ENCODE assay signal across 15 cellular contexts in genomic region chr4:54930226-54930625, GRCh38.
DNase-seq lines count a peak whose midpoint lies in the region; ATAC-seq and TF ChIP-seq lines count a peak whose summit lies in the region.
"Had no signal": no experiment of that assay in that cellular context is flagged by ENCODE, and none has a peak within 500 bp of the region (broad histone marks: within the 10 kb centered on the region; RNA-seq: fewer than 3 reads in every experiment).

No MANE protein-coding gene starts in this region.

- H3K36me3 ChIP-seq in thoracic aorta = no peaks in the 10 kb centered on the region
- H3K36me3 ChIP-seq: MG63, neural progenitor cell had no signal

- ATAC-seq in left cardiac atrium (peak; percentile 42 to 79), thoracic aorta (ENCODE audit: insufficient number of reproducible peaks, low FRiP score, low read depth) (peak; percentile 45)
- ATAC-seq: T-cell had no signal

- TF ChIP-seq CTCF in thoracic aorta (IDR thresholded peaks at IDR 0.05) = no peak

- DNase-seq in activated naive CD4-positive, alpha-beta T cell treated with anti-CD3 and anti-CD28 coated beads for 36 hours = peak; percentile 10
- no peak for DNase-seq in activated naive CD4-positive, alpha-beta T cell (lab: John Stamatoyannopoulos, UW)
- DNase-seq in left cardiac atrium (no peak), thoracic aorta (ENCODE audit: low spot score) (no peak), NCI-H187 treated with DMSO at 0.1 percent for 48 hours (lab: John Stamatoyannopoulos, UW) (no peak), islet precursor cell (no peak)
- DNase-seq in stimulated activated CD4-positive, alpha-beta T cell treated with anti-CD3 and anti-CD28 coated beads, Interleukin-4, amount 100 ng/mL, for 1 hour = no peak
- DNase-seq: activated CD4-positive, alpha-beta memory T cell treated with anti-CD3 and anti-CD28 coated beads, Interleukin-2, amount 10 ng/mL, durations not matched to agents 7 days and 5 days; activated naive CD8-positive, alpha-beta T cell treated with anti-CD3 and anti-CD28 coated beads, Interleukin-2, amount 10 ng/mL, durations not matched to agents 7 days and 5 days; kidney; MG63; stimulated activated naive CD4-positive, alpha-beta T cell; T-cell had no signal

- H3K4me3 ChIP-seq in thoracic aorta = peak overlapping the region; percentile 21
- H3K4me3 ChIP-seq: MG63, neural progenitor cell had no signal

- intact Hi-C loops in activated naive CD4-positive, alpha-beta T cell treated with anti-CD3 and anti-CD28 coated beads for 36 hours (cut with micrococcal nuclease) = no loop called here
- intact Hi-C loops in left cardiac atrium (cut with DNase I) = no loop called here

- H3K4me1 ChIP-seq in thoracic aorta (ENCODE audit: control insufficient read depth in 1 of 2, low read depth in 2 of 2) = peaks cover 0 to 10% of the 10 kb centered on the region in 2 donors

- no peak overlapping the region for H3K4me3 Mint-ChIP-seq in activated naive CD4-positive, alpha-beta T cell treated with anti-CD3 and anti-CD28 coated beads for 36 hours
- H3K4me3 Mint-ChIP-seq: activated CD4-positive, alpha-beta memory T cell treated with anti-CD3 and anti-CD28 coated beads, Interleukin-2, amount 10 ng/mL, durations not matched to agents 7 days and 5 days; activated naive CD8-positive, alpha-beta T cell treated with anti-CD3 and anti-CD28 coated beads, Interleukin-2, amount 10 ng/mL, durations not matched to agents 7 days and 5 days; neural progenitor cell; T-cell had no signal

- CTCF ChIA-PET in activated naive CD4-positive, alpha-beta T cell treated with anti-CD3 and anti-CD28 coated beads for 36 hours (lab: Charles Lee) = no interaction called here

- H3K27me3 Mint-ChIP-seq in activated naive CD4-positive, alpha-beta T cell treated with anti-CD3 and anti-CD28 coated beads for 36 hours (ENCODE audit: low read depth) = no peaks in the 10 kb centered on the region
- H3K27me3 Mint-ChIP-seq: activated CD4-positive, alpha-beta memory T cell treated with anti-CD3 and anti-CD28 coated beads, Interleukin-2, amount 10 ng/mL, durations not matched to agents 7 days and 5 days had no signal

- H3K9me3 ChIP-seq in thoracic aorta = no peaks in the 10 kb centered on the region
- H3K9me3 ChIP-seq: MG63 had no signal

- peaks cover 5% of the 10 kb centered on the region for H3K4me1 Mint-ChIP-seq in activated naive CD4-positive, alpha-beta T cell treated with anti-CD3 and anti-CD28 coated beads for 36 hours (ENCODE audit: low read depth)
- H3K4me1 Mint-ChIP-seq: activated CD4-positive, alpha-beta memory T cell treated with anti-CD3 and anti-CD28 coated beads, Interleukin-2, amount 10 ng/mL, durations not matched to agents 7 days and 5 days; activated naive CD8-positive, alpha-beta T cell treated with anti-CD3 and anti-CD28 coated beads, Interleukin-2, amount 10 ng/mL, durations not matched to agents 7 days and 5 days; neural progenitor cell had no signal

- no peaks in the 10 kb centered on the region for H3K27me3 ChIP-seq in thoracic aorta (replicated peaks; ENCODE audit: insufficient read depth)
- H3K27me3 ChIP-seq: MG63, neural progenitor cell had no signal

- H3K36me3 Mint-ChIP-seq in activated naive CD4-positive, alpha-beta T cell treated with anti-CD3 and anti-CD28 coated beads for 36 hours (ENCODE audit: low read depth) = peaks cover 1% of the 10 kb centered on the region
- H3K36me3 Mint-ChIP-seq: activated naive CD8-positive, alpha-beta T cell treated with anti-CD3 and anti-CD28 coated beads, Interleukin-2, amount 10 ng/mL, durations not matched to agents 7 days and 5 days; neural progenitor cell; T-cell had no signal

- H3K9me3 Mint-ChIP-seq in activated naive CD4-positive, alpha-beta T cell treated with anti-CD3 and anti-CD28 coated beads for 36 hours = peaks cover 5% of the 10 kb centered on the region
- H3K9me3 Mint-ChIP-seq: activated CD4-positive, alpha-beta memory T cell treated with anti-CD3 and anti-CD28 coated beads, Interleukin-2, amount 10 ng/mL, durations not matched to agents 7 days and 5 days had no signal

- peak overlapping the region; percentile 60 for H3K27ac ChIP-seq in angular gyrus (ENCODE audit: low read depth, low read length)
- H3K27ac ChIP-seq in thoracic aorta = peak overlapping the region in 1 of 2 donors; percentile 48
- H3K27ac ChIP-seq: neural progenitor cell had no signal

- no peak overlapping the region for H3K27ac Mint-ChIP-seq in activated naive CD4-positive, alpha-beta T cell treated with anti-CD3 and anti-CD28 coated beads for 36 hours
- H3K27ac Mint-ChIP-seq: activated CD4-positive, alpha-beta memory T cell treated with anti-CD3 and anti-CD28 coated beads, Interleukin-2, amount 10 ng/mL, durations not matched to agents 7 days and 5 days; activated naive CD8-positive, alpha-beta T cell treated with anti-CD3 and anti-CD28 coated beads, Interleukin-2, amount 10 ng/mL, durations not matched to agents 7 days and 5 days; neural progenitor cell; T-cell had no signal
